2 cellular contexts compared by ENCODE assay signal in genomic region chr14:31052905-31053586, GRCh38.
TF ChIP-seq lines count a peak whose summit lies in the region.
"Not testable (repeated sequence)": the region's sequence is repeated elsewhere in the genome, so short reads cannot be mapped to it uniquely, and the experiment has no call there.

No MANE protein-coding gene starts in this region.

TF ChIP-seq in WTC11, 78 proteins besides CTCF, POLR2A, EP300 and RAD21:
- TF ChIP-seq GABPB1 (CRISPR knock-in tag; IDR thresholded peaks at IDR 0.05), result peak; percentile 55

TF ChIP-seq in HepG2, 621 proteins besides CTCF, POLR2A, EP300 and RAD21 (continues in another document):
- TF ChIP-seq ZNF331 (CRISPR knock-in tag; IDR thresholded peaks at IDR 0.05) (peak; percentile 14; the same call in 1 of the 2 replicates), ARID4A (CRISPR knock-in tag; IDR thresholded peaks at IDR 0.05; ENCODE audit: borderline replicate concordance) (peak; percentile 40; the same call in 1 of the 2 replicates), MEIS2 (CRISPR knock-in tag; IDR thresholded peaks at IDR 0.05) (peak; percentile 52; the same call in 1 of the 2 replicates), PATZ1 (CRISPR knock-in tag; IDR thresholded peaks at IDR 0.05) (peak; percentile 85), SALL1 (CRISPR knock-in tag; IDR thresholded peaks at IDR 0.05) (peak; percentile 68; the same call in 1 of the 2 replicates), MEF2D (CRISPR knock-in tag; IDR thresholded peaks at IDR 0.05) (peak; percentile 58; the same call in 1 of the 2 replicates), PITX1 (CRISPR knock-in tag; IDR thresholded peaks at IDR 0.05) (peak; percentile 43; the same call in 1 of the 2 replicates), ZNF280B (CRISPR knock-in tag; IDR thresholded peaks at IDR 0.05; ENCODE audit: borderline replicate concordance) (0 out of 2 replicates have a peak, but pooled peaks have one; percentile 29), LCORL (CRISPR knock-in tag; IDR thresholded peaks at IDR 0.05) (0 out of 2 replicates have a peak, but pooled peaks have one; percentile 24), HNF4A (CRISPR knock-in tag; IDR thresholded peaks at IDR 0.05) (peak; percentile 94), ZNF614 (CRISPR knock-in tag; IDR thresholded peaks at IDR 0.05; ENCODE audit: borderline replicate concordance) (0 out of 2 replicates have a peak, but pooled peaks have one; percentile 31), ZNF264 (CRISPR knock-in tag; IDR thresholded peaks at IDR 0.05) (0 out of 2 replicates have a peak, but pooled peaks have one; percentile 32), SMAD3 (CRISPR knock-in tag; IDR thresholded peaks at IDR 0.05) (0 out of 2 replicates have a peak, but pooled peaks have one; percentile 43), MTA3 (CRISPR knock-in tag; IDR thresholded peaks at IDR 0.05) (0 out of 2 replicates have a peak, but pooled peaks have one; percentile 31), SMC3 (IDR thresholded peaks at IDR 0.05; ENCODE audit: low read length) (peak; percentile 26), ZNF883 (CRISPR knock-in tag; IDR thresholded peaks at IDR 0.05; ENCODE audit: not compliant biosample characterization) (peak; percentile 57), ZNF547 (CRISPR knock-in tag; IDR thresholded peaks at IDR 0.05) (peak; percentile 73; the same call in 1 of the 2 replicates), ARID5B (CRISPR knock-in tag; IDR thresholded peaks at IDR 0.05) (peak; percentile 74), ZMYM4 (CRISPR knock-in tag; IDR thresholded peaks at IDR 0.05) (peak; percentile 83), ZBTB38 (CRISPR knock-in tag; IDR thresholded peaks at IDR 0.05) (peak; percentile 35; the same call in 1 of the 2 replicates), STAT6 (CRISPR knock-in tag; IDR thresholded peaks at IDR 0.05; ENCODE audit: borderline replicate concordance) (0 out of 2 replicates have a peak, but pooled peaks have one; percentile 80), FOXA3 (CRISPR knock-in tag; IDR thresholded peaks at IDR 0.05) (0 out of 2 replicates have a peak, but pooled peaks have one; percentile 21), POGZ (CRISPR knock-in tag; IDR thresholded peaks at IDR 0.05) (peak; percentile 88), KDM6A (CRISPR knock-in tag; IDR thresholded peaks at IDR 0.05; ENCODE audit: low read depth) (peak; percentile 58; the same call in 1 of the 2 replicates), HES4 (CRISPR knock-in tag; IDR thresholded peaks at IDR 0.05; ENCODE audit: borderline replicate concordance) (0 out of 2 replicates have a peak, but pooled peaks have one; percentile 19), FOXO4 (CRISPR knock-in tag; conservative IDR thresholded peaks at IDR 0.05) (peak; percentile 62; the same call in 1 of the 2 replicates), ZFX (CRISPR knock-in tag; IDR thresholded peaks at IDR 0.05; ENCODE audit: low read depth) (0 out of 2 replicates have a peak, but pooled peaks have one; percentile 24), RARA (CRISPR knock-in tag; IDR thresholded peaks at IDR 0.05) (0 out of 2 replicates have a peak, but pooled peaks have one; percentile 15), HDAC1 (CRISPR knock-in tag; IDR thresholded peaks at IDR 0.05) (0 out of 2 replicates have a peak, but pooled peaks have one; percentile 24), ARID3A (IDR thresholded peaks at IDR 0.05; ENCODE audit: low read depth, low read length) (peak; percentile 14; the same call in 1 of the 2 replicates), MTA1 (CRISPR knock-in tag; IDR thresholded peaks at IDR 0.05; ENCODE audit: borderline replicate concordance) (0 out of 2 replicates have a peak, but pooled peaks have one; percentile 50), HOMEZ (CRISPR knock-in tag; IDR thresholded peaks at IDR 0.05; ENCODE audit: low read depth) (peak; percentile 88; the same call in 1 of the 2 replicates), TEAD3 (CRISPR knock-in tag; optimal IDR thresholded peaks at IDR 0.05; ENCODE audit: borderline replicate concordance) (peak; percentile 71), FOSL2 (CRISPR knock-in tag; IDR thresholded peaks at IDR 0.05) (0 out of 2 replicates have a peak, but pooled peaks have one; percentile 30)
- TF ChIP-seq LCORL (IDR thresholded peaks at IDR 0.05), result not testable (repeated sequence)
